Comparison of ENCODE assay signal across 1 cellular context in the genomic region with DNA sequence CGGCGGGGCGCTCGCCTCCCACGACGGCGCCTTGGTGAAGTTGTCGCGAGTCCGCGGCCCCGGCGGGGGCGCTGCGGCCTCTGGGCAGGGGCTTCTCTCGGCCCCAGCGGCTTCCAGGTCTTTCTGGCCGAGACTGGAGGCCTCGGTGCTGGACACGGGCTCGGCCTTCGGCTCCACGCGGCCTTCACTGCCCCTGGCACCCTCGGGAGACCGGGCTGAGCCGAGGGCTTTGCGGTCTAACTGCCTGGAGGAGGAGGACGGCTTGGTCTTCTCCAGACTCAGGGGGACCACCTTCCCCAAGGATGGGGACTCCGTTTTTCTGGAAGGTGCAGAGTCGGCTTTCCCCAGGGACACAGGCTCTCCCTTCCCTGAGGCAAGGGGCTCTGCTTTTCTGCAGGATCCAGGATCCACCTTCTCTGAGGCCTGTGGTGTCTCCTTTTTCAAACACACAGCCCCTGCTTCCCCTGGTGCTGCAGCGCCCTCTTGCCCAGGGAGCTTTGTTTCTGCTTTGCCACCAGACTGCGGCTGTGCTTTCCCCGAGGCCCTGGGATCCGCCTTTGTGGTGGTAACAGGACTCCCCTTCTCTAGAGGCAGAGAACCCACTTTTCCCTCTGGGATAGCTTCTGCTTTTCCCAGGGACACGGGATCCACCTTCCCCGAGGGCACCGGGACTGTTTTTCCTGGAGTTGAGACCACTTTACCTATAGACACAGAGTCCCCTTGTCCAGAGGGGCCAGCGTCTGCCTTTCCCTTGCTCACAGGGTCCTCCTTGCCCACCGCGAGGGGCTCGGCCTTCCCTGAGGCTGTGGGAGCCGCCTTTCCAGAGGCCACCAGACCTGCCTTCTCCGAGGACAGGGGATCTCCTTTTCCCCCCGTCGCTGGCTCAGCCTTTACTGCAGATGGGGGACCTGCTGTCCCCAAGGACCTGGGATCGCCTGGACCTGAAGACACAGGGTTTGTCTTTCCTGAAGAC.
TF ChIP-seq lines count a peak whose summit lies in the region.

No MANE protein-coding gene starts in this region.

TF ChIP-seq in H1, 55 proteins besides CTCF, POLR2A, EP300 and RAD21:
- TF ChIP-seq JUND (IDR thresholded peaks at IDR 0.05; ENCODE audit: low read length) (no peak), EGR1 (IDR thresholded peaks at IDR 0.05; ENCODE audit: borderline replicate concordance, low read depth, low read length) (no peak), ZNF274 (IDR thresholded peaks at IDR 0.05; ENCODE audit: borderline replicate concordance, extremely low read depth, low read length) (no peak), HDAC6 (IDR thresholded peaks at IDR 0.05; ENCODE audit: low read depth, low read length) (no peak), EZH2 (IDR thresholded peaks at IDR 0.05; ENCODE audit: low read depth, low read length, severe bottlenecking) (no peak), TAF1 (IDR thresholded peaks at IDR 0.05; ENCODE audit: low read depth, low read length) (no peak), SIX5 (IDR thresholded peaks at IDR 0.05; ENCODE audit: low read depth, low read length) (no peak)
- TF ChIP-seq, protein P1, sequence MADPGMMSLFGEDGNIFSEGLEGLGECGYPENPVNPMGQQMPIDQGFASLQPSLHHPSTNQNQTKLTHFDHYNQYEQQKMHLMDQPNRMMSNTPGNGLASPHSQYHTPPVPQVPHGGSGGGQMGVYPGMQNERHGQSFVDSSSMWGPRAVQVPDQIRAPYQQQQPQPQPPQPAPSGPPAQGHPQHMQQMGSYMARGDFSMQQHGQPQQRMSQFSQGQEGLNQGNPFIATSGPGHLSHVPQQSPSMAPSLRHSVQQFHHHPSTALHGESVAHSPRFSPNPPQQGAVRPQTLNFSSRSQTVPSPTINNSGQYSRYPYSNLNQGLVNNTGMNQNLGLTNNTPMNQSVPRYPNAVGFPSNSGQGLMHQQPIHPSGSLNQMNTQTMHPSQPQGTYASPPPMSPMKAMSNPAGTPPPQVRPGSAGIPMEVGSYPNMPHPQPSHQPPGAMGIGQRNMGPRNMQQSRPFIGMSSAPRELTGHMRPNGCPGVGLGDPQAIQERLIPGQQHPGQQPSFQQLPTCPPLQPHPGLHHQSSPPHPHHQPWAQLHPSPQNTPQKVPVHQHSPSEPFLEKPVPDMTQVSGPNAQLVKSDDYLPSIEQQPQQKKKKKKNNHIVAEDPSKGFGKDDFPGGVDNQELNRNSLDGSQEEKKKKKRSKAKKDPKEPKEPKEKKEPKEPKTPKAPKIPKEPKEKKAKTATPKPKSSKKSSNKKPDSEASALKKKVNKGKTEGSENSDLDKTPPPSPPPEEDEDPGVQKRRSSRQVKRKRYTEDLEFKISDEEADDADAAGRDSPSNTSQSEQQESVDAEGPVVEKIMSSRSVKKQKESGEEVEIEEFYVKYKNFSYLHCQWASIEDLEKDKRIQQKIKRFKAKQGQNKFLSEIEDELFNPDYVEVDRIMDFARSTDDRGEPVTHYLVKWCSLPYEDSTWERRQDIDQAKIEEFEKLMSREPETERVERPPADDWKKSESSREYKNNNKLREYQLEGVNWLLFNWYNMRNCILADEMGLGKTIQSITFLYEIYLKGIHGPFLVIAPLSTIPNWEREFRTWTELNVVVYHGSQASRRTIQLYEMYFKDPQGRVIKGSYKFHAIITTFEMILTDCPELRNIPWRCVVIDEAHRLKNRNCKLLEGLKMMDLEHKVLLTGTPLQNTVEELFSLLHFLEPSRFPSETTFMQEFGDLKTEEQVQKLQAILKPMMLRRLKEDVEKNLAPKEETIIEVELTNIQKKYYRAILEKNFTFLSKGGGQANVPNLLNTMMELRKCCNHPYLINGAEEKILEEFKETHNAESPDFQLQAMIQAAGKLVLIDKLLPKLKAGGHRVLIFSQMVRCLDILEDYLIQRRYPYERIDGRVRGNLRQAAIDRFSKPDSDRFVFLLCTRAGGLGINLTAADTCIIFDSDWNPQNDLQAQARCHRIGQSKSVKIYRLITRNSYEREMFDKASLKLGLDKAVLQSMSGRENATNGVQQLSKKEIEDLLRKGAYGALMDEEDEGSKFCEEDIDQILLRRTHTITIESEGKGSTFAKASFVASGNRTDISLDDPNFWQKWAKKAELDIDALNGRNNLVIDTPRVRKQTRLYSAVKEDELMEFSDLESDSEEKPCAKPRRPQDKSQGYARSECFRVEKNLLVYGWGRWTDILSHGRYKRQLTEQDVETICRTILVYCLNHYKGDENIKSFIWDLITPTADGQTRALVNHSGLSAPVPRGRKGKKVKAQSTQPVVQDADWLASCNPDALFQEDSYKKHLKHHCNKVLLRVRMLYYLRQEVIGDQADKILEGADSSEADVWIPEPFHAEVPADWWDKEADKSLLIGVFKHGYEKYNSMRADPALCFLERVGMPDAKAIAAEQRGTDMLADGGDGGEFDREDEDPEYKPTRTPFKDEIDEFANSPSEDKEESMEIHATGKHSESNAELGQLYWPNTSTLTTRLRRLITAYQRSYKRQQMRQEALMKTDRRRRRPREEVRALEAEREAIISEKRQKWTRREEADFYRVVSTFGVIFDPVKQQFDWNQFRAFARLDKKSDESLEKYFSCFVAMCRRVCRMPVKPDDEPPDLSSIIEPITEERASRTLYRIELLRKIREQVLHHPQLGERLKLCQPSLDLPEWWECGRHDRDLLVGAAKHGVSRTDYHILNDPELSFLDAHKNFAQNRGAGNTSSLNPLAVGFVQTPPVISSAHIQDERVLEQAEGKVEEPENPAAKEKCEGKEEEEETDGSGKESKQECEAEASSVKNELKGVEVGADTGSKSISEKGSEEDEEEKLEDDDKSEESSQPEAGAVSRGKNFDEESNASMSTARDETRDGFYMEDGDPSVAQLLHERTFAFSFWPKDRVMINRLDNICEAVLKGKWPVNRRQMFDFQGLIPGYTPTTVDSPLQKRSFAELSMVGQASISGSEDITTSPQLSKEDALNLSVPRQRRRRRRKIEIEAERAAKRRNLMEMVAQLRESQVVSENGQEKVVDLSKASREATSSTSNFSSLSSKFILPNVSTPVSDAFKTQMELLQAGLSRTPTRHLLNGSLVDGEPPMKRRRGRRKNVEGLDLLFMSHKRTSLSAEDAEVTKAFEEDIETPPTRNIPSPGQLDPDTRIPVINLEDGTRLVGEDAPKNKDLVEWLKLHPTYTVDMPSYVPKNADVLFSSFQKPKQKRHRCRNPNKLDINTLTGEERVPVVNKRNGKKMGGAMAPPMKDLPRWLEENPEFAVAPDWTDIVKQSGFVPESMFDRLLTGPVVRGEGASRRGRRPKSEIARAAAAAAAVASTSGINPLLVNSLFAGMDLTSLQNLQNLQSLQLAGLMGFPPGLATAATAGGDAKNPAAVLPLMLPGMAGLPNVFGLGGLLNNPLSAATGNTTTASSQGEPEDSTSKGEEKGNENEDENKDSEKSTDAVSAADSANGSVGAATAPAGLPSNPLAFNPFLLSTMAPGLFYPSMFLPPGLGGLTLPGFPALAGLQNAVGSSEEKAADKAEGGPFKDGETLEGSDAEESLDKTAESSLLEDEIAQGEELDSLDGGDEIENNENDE (IDR thresholded peaks at IDR 0.05; ENCODE audit: insufficient replicate concordance, low read length), result no peak
- TF ChIP-seq, protein P2, sequence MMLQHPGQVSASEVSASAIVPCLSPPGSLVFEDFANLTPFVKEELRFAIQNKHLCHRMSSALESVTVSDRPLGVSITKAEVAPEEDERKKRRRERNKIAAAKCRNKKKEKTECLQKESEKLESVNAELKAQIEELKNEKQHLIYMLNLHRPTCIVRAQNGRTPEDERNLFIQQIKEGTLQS (IDR thresholded peaks at IDR 0.05; ENCODE audit: insufficient read depth, low read depth, low read length), result no peak
